ENCODE assay signal across 11 cellular contexts in genomic region chr1:209150114-209150513, GRCh38.
DNase-seq lines count a peak whose midpoint lies in the region; ATAC-seq and TF ChIP-seq lines count a peak whose summit lies in the region.
"Had no signal": no experiment of that assay in that cellular context is flagged by ENCODE, and none has a peak within 500 bp of the region (broad histone marks: within the 10 kb centered on the region; RNA-seq: fewer than 3 reads in every experiment).

No MANE protein-coding gene starts in this region.

- DNase-seq in GM03348 (ENCODE audit: low spot score) (peak; percentile 33), M059J (ENCODE audit: low read depth) (peak; percentile 62), astrocyte of the cerebellum (ENCODE audit: low read depth) (peak; percentile 73), left lobe of liver (ENCODE audit: low spot score) (no peak), NCI-H1417 (lab: John Stamatoyannopoulos, UW) (no peak), prostate gland (ENCODE audit: low spot score) (no peak), BE2C (no peak)
- DNase-seq: activated gamma-delta T cell treated with Interleukin-2 at 50 U/mL for 16 hours; GDM1; stimulated activated naive B cell treated with anti-CD40 and anti-IgM and Interleukin-4, amounts not matched to agents 10 μg/mL and 1 μg/mL and 100 μg/mL, for 72 hours had no signal

- TF ChIP-seq CTCF in astrocyte of the cerebellum (IDR thresholded peaks at IDR 0.05; ENCODE audit: low read depth, low read length, missing control alignments) = no peak
- no peak for TF ChIP-seq CTCF in prostate gland (IDR thresholded peaks at IDR 0.05)
- TF ChIP-seq CTCF in BE2C (IDR thresholded peaks at IDR 0.05; ENCODE audit: low read depth, low read length) = no peak

- intact Hi-C loops in prostate gland (cut with DNase I) = no loop called here

- no peaks in the 10 kb centered on the region for H3K36me3 ChIP-seq in prostate gland
- no peaks in the 10 kb centered on the region for H3K36me3 ChIP-seq in BE2C

- in situ Hi-C loops in astrocyte of the cerebellum (cut with HindIII; ENCODE audit: low sequenced_read_pairs) = no loop called here

- 11% methylated on average over 3 of the region's 3 CpGs for WGBS in prostate gland

- ATAC-seq in left lobe of liver (peak; percentile 58), GM21529 (IDR thresholded peaks at IDR 0.05; ENCODE audit: unreplicated experiment) (no peak)
- ATAC-seq: stimulated activated naive B cell treated with anti-CD40 and anti-IgM and Interleukin-4, amounts not matched to agents 10 μg/mL and 1 μg/mL and 100 μg/mL, for 72 hours had no signal

- H3K27me3 ChIP-seq in prostate gland (replicated peaks; ENCODE audit: insufficient read depth) (no peaks in the 10 kb centered on the region), BE2C (no peaks in the 10 kb centered on the region)

- H3K27ac ChIP-seq in prostate gland = no peak overlapping the region

- H3K4me3 ChIP-seq in astrocyte of the cerebellum (ENCODE audit: low read depth, low read length) = no peak overlapping the region
- no peak overlapping the region for H3K4me3 ChIP-seq in prostate gland
- no peak overlapping the region for H3K4me3 ChIP-seq in BE2C (ENCODE audit: low read depth, low read length)

- H3K4me1 ChIP-seq in prostate gland (replicated peaks) (no peaks in the 10 kb centered on the region), BE2C (no peaks in the 10 kb centered on the region)

- no peak for TF ChIP-seq POLR2A in prostate gland (IDR thresholded peaks at IDR 0.05)

- H3K9me3 ChIP-seq in prostate gland (no peaks in the 10 kb centered on the region), BE2C (no peaks in the 10 kb centered on the region)

Comparison
In these comparisons a context has a peak if more than half of its experiments do, and no peak if none do; other contexts are left out.
1. DNase-seq: peak in GM03348 (single experiment), M059J (single experiment) and astrocyte of the cerebellum (single experiment); none in left lobe of liver (single experiment), NCI-H1417 (0 of 3), prostate gland (single experiment) and BE2C (single experiment).